Comparison of ENCODE assay signal across 1 cellular context in the genomic region with DNA sequence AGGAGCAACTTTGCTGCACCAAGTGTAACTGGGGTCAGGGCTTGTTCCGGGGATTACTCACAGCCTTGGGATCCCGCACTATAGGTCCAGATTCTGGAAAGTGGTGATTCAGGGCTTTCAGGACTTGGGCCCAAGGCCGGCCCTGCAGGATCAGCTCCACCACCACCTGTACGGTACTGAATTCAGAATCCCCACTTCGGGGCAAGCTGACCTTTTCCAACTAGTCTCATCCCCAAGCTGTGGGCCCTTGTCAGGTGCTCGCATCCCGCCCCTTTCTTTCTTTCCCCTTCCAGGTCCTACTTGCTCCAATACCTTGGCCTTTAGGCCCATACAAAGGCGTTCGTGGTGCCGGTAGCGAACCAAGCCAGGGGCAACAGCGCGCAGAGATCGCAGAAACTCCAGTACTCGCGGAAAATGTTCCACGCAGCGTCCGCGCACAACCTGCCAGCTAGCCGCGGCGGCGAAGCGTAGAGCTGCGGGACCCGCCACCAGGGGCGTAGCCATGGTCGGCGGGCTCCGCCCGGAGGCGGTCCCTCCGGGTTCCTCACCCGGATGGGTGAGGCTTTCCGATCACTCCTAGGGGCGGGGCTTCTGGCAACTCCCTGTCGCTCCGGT.
TF ChIP-seq lines count a peak whose summit lies in the region.

No MANE protein-coding gene starts in this region.

TF ChIP-seq in SK-N-SH treated with all-trans-retinoic acid at 6 μM for 48 hours, 23 proteins besides CTCF, POLR2A, EP300 and RAD21 (continued from another document):
- TF ChIP-seq, protein P1, sequence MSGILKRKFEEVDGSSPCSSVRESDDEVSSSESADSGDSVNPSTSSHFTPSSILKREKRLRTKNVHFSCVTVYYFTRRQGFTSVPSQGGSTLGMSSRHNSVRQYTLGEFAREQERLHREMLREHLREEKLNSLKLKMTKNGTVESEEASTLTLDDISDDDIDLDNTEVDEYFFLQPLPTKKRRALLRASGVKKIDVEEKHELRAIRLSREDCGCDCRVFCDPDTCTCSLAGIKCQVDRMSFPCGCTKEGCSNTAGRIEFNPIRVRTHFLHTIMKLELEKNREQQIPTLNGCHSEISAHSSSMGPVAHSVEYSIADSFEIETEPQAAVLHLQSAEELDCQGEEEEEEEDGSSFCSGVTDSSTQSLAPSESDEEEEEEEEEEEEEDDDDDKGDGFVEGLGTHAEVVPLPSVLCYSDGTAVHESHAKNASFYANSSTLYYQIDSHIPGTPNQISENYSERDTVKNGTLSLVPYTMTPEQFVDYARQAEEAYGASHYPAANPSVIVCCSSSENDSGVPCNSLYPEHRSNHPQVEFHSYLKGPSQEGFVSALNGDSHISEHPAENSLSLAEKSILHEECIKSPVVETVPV (CRISPR knock-in tag; IDR thresholded peaks at IDR 0.05): no peak
- TF ChIP-seq SNAI2 (CRISPR knock-in tag; IDR thresholded peaks at IDR 0.05): no peak
- TF ChIP-seq ZFP3 (CRISPR knock-in tag; IDR thresholded peaks at IDR 0.05): no peak
- TF ChIP-seq OSR1 (CRISPR knock-in tag; IDR thresholded peaks at IDR 0.05): no peak
- no peak for TF ChIP-seq ZC3H10 (CRISPR knock-in tag; IDR thresholded peaks at IDR 0.05)
- TF ChIP-seq, protein P2, sequence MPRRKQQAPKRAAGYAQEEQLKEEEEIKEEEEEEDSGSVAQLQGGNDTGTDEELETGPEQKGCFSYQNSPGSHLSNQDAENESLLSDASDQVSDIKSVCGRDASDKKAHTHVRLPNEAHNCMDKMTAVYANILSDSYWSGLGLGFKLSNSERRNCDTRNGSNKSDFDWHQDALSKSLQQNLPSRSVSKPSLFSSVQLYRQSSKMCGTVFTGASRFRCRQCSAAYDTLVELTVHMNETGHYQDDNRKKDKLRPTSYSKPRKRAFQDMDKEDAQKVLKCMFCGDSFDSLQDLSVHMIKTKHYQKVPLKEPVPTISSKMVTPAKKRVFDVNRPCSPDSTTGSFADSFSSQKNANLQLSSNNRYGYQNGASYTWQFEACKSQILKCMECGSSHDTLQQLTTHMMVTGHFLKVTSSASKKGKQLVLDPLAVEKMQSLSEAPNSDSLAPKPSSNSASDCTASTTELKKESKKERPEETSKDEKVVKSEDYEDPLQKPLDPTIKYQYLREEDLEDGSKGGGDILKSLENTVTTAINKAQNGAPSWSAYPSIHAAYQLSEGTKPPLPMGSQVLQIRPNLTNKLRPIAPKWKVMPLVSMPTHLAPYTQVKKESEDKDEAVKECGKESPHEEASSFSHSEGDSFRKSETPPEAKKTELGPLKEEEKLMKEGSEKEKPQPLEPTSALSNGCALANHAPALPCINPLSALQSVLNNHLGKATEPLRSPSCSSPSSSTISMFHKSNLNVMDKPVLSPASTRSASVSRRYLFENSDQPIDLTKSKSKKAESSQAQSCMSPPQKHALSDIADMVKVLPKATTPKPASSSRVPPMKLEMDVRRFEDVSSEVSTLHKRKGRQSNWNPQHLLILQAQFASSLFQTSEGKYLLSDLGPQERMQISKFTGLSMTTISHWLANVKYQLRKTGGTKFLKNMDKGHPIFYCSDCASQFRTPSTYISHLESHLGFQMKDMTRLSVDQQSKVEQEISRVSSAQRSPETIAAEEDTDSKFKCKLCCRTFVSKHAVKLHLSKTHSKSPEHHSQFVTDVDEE (CRISPR knock-in tag; IDR thresholded peaks at IDR 0.05): no peak
- no peak for TF ChIP-seq ZNF70 (CRISPR knock-in tag; IDR thresholded peaks at IDR 0.05)
- TF ChIP-seq ISL1 (CRISPR knock-in tag; IDR thresholded peaks at IDR 0.05): no peak
- TF ChIP-seq ESRRG (CRISPR knock-in tag; IDR thresholded peaks at IDR 0.05): no peak
- TF ChIP-seq ARNTL (CRISPR knock-in tag; IDR thresholded peaks at IDR 0.05; ENCODE audit: borderline replicate concordance, low read depth): no peak
- TF ChIP-seq GLIS3 (CRISPR knock-in tag; IDR thresholded peaks at IDR 0.05): no peak
- TF ChIP-seq, protein P3, sequence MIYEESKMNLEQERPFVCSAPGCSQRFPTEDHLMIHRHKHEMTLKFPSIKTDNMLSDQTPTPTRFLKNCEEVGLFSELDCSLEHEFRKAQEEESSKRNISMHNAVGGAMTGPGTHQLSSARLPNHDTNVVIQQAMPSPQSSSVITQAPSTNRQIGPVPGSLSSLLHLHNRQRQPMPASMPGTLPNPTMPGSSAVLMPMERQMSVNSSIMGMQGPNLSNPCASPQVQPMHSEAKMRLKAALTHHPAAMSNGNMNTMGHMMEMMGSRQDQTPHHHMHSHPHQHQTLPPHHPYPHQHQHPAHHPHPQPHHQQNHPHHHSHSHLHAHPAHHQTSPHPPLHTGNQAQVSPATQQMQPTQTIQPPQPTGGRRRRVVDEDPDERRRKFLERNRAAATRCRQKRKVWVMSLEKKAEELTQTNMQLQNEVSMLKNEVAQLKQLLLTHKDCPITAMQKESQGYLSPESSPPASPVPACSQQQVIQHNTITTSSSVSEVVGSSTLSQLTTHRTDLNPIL (CRISPR knock-in tag; IDR thresholded peaks at IDR 0.05; ENCODE audit: low read depth): no peak
- TF ChIP-seq, protein P4, sequence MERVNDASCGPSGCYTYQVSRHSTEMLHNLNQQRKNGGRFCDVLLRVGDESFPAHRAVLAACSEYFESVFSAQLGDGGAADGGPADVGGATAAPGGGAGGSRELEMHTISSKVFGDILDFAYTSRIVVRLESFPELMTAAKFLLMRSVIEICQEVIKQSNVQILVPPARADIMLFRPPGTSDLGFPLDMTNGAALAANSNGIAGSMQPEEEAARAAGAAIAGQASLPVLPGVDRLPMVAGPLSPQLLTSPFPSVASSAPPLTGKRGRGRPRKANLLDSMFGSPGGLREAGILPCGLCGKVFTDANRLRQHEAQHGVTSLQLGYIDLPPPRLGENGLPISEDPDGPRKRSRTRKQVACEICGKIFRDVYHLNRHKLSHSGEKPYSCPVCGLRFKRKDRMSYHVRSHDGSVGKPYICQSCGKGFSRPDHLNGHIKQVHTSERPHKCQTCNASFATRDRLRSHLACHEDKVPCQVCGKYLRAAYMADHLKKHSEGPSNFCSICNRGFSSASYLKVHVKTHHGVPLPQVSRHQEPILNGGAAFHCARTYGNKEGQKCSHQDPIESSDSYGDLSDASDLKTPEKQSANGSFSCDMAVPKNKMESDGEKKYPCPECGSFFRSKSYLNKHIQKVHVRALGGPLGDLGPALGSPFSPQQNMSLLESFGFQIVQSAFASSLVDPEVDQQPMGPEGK (CRISPR knock-in tag; IDR thresholded peaks at IDR 0.05; ENCODE audit: borderline replicate concordance): no peak
TF ChIP-seq in SK-N-SH treated with all-trans-retinoic acid at 6 μM for 48 hours: peak in this region for 0.
